24 cellular contexts compared by ENCODE assay signal in genomic region chr6:137247724-137248123, GRCh38.
"Had no signal": no experiment of that assay in that cellular context is flagged by ENCODE, and none has a peak within 500 bp of the region (broad histone marks: within the 10 kb centered on the region; RNA-seq: fewer than 3 reads in every experiment).

No MANE protein-coding gene starts in this region.

- H3K27ac Mint-ChIP-seq: activated CD4-positive, alpha-beta T cell treated with anti-CD3 and anti-CD28 coated beads for 36 hours; activated naive CD8-positive, alpha-beta T cell; activated T-helper 2 cell treated with anti-CD3 and anti-CD28 coated beads, Interferon-gamma antibody, Interleukin-2, Interleukin-4, amounts not matched to agents 10 μg/mL and 5 μg/mL and 100 μg/mL, durations not matched to agents 14 hours and 24 hours and 36 hours had no signal

- H3K4me1 Mint-ChIP-seq: activated CD4-positive, alpha-beta T cell treated with anti-CD3 and anti-CD28 coated beads for 36 hours had no signal

- H3K27ac ChIP-seq: adrenal gland, breast epithelium, heart right ventricle, thoracic aorta had no signal

- H3K4me3 ChIP-seq: adrenal gland, breast epithelium, heart right ventricle, left lung, smooth muscle cell, thoracic aorta, upper lobe of left lung had no signal

- DNase-seq: activated CD4-positive, alpha-beta T cell treated with anti-CD3 and anti-CD28 coated beads for 36 hours; activated CD4-positive, alpha-beta T cell treated with anti-CD3 and anti-CD28 coated beads, Interleukin-2, amount 50 U/mL, for 48 hours; activated CD8-positive, alpha-beta memory T cell treated with anti-CD3 and anti-CD28 coated beads, Interleukin-2, amount 50 U/mL, for 48 hours; activated naive CD4-positive, alpha-beta T cell; activated T-cell treated with anti-CD3 and anti-CD28 coated beads, Interleukin-2, amount 50 U/mL, for 4 hours; adrenal gland; cerebellar nuclear complex; cortex of kidney; heart right ventricle; left lung; midbrain; nucleus accumbens; posterior cingulate gyrus; stimulated activated CD4-positive, alpha-beta T cell treated with anti-CD3 and anti-CD28 coated beads, Interleukin-15, amount 100 ng/mL, for 24 hours; stimulated activated CD4-positive, alpha-beta T cell treated with anti-CD3 and anti-CD28 coated beads, Interleukin-2, amount 100 ng/mL, for 48 hours; stimulated activated naive CD4-positive, alpha-beta T cell treated with Interleukin-2 at 50 U/mL for 16 hours; T-helper 1 cell; upper lobe of left lung had no signal

- H3K27me3 ChIP-seq: adrenal gland, breast epithelium, heart right ventricle, left lung, upper lobe of left lung had no signal

- H3K4me3 Mint-ChIP-seq: activated CD4-positive, alpha-beta T cell treated with anti-CD3 and anti-CD28 coated beads for 36 hours; activated naive CD8-positive, alpha-beta T cell; activated T-cell treated with anti-CD3 and anti-CD28 coated beads, Interleukin-2, amount 50 U/mL, for 4 hours had no signal

- H3K4me2 ChIP-seq: smooth muscle cell had no signal

- H3K9me3 ChIP-seq: adrenal gland, breast epithelium, heart right ventricle, left lung, thoracic aorta, upper lobe of left lung had no signal

- H3K27me3 Mint-ChIP-seq: activated CD4-positive, alpha-beta T cell treated with anti-CD3 and anti-CD28 coated beads for 36 hours had no signal

- ATAC-seq: activated CD4-positive, alpha-beta T cell treated with anti-CD3 and anti-CD28 coated beads for 36 hours; activated T-cell treated with anti-CD3 and anti-CD28 coated beads, Interleukin-2, amount 50 U/mL, for 4 hours; heart right ventricle; left lung; sciatic nerve had no signal

- H3K36me3 ChIP-seq: adrenal gland, breast epithelium, heart right ventricle, left lung, thoracic aorta, upper lobe of left lung had no signal

- H3K4me1 ChIP-seq: breast epithelium had no signal
